Comparison of ENCODE assay signal across 13 cellular contexts in the genomic region with DNA sequence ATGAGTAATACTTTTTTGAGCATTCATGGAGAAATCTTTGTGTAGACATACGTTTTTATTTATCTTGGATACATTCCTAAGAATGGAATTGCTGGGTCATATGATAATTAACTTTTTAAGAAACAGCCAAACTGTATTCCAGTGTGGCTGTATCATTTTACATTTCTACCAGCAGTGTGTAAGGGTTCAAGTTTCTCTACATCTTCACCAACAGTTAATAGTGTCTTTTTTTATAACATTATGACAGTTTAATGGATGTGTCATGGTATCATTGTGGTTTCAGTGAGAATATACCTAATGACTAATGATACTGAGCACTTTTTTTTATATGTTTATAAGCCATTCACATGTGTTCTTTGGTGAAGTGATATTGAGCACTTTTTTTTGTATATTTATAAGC. TPM values are rescaled to one million over a fixed set of nuclear protein-coding genes. Genes with fewer than 3 reads are reported as not detected.
DNase-seq lines count a peak whose midpoint lies in the region; ATAC-seq, FAIRE-seq and TF ChIP-seq lines count a peak whose summit lies in the region.
"Had no signal": no experiment of that assay in that cellular context is flagged by ENCODE, and none has a peak within 500 bp of the region (broad histone marks: within the 10 kb centered on the region; RNA-seq: fewer than 3 reads in every experiment).

No MANE protein-coding gene starts in this region.

- TF ChIP-seq CTCF in K562 (IDR thresholded peaks at IDR 0.05 in 2 of 3, conservative IDR thresholded peaks at IDR 0.05 in 1 of 3; ENCODE audit: insufficient read depth in 2 of 3, low read depth in 1 of 3, low read length in 3 of 3), result no peak

- FAIRE-seq in K562 (lab: Jason Lieb, UNC), result no peak

- H3K4me3 ChIP-seq in K562, result no peak overlapping the region
- no peak overlapping the region for H3K4me3 ChIP-seq in naive thymus-derived CD4-positive, alpha-beta T cell (ENCODE audit: low read length)
- H3K4me3 ChIP-seq: thoracic aorta had no signal

- peaks cover 6% of the 10 kb centered on the region for H4K20me1 ChIP-seq in K562 (replicated peaks; ENCODE audit: control insufficient read depth, insufficient read depth, low read length)

- H3K36me3 ChIP-seq in K562 (ENCODE audit: control insufficient read depth, insufficient read depth, low read length), result no peaks in the 10 kb centered on the region
- H3K36me3 ChIP-seq in naive thymus-derived CD4-positive, alpha-beta T cell (ENCODE audit: control insufficient read depth in 2 of 3, insufficient read depth in 3 of 3, low read length in 3 of 3), result no peaks in the 10 kb centered on the region
- H3K36me3 ChIP-seq: thoracic aorta had no signal

- H3K9me3 ChIP-seq in K562 (replicated peaks; ENCODE audit: control insufficient read depth, insufficient read depth, low read depth, low read length), result no peaks in the 10 kb centered on the region
- no peaks in the 10 kb centered on the region for H3K9me3 ChIP-seq in naive thymus-derived CD4-positive, alpha-beta T cell (ENCODE audit: control insufficient read depth in 2 of 3, low read length in 3 of 3)
- H3K9me3 ChIP-seq: thoracic aorta had no signal

- H3K79me2 ChIP-seq in K562 (ENCODE audit: control insufficient read depth, insufficient read depth, low read length), result peaks cover 97% of the 10 kb centered on the region

- DNase-seq in EL (peak; percentile 81), HT1080 (ENCODE audit: low read depth) (peak; percentile 87), K562 (ENCODE audit: extremely low read depth in 1 of 4, low spot score in 3 of 4) (no peak), globus pallidus (ENCODE audit: low spot score) (no peak)
- DNase-seq in naive thymus-derived CD4-positive, alpha-beta T cell, result no peak
- DNase-seq: caudate nucleus; MV-4-11; nephron progenitor cell; stimulated activated CD4-positive, alpha-beta T cell treated with anti-CD3 and anti-CD28 coated beads, Interleukin-2, amount 100 ng/mL, for 48 hours had no signal

- no peaks in the 10 kb centered on the region; a peak in 1 of 5 replicates for H3K4me1 ChIP-seq in K562 (replicated peaks in 1 of 2; ENCODE audit: control insufficient read depth in 2 of 2, insufficient read depth in 2 of 2, low read length in 2 of 2)
- H3K4me1 ChIP-seq in naive thymus-derived CD4-positive, alpha-beta T cell (ENCODE audit: control insufficient read depth in 2 of 2, insufficient read depth in 2 of 2, low read length in 2 of 2), result peaks cover 11 to 21% of the 10 kb centered on the region in 2 donors

- no peak overlapping the region for H2AFZ ChIP-seq in K562 (ENCODE audit: low read depth, low read length)

- H3K27ac Mint-ChIP-seq in naive thymus-derived CD4-positive, alpha-beta T cell, result peak overlapping the region in 1 of 9 donors; percentile 60
- H3K27ac Mint-ChIP-seq: nephron progenitor cell had no signal

- 4% methylated on average over 1 of the region's 1 CpG for WGBS in K562 (ENCODE audit: insufficient coverage, low coverage, missing lambda C conversion rate)

- peaks cover 0 to 3% (median 0%) of the 10 kb centered on the region in 11 donors for H3K9me3 Mint-ChIP-seq in naive thymus-derived CD4-positive, alpha-beta T cell

- POLR2A ChIA-PET in K562 (lab: Yijun Ruan, JAX), result no interaction called here
- POLR2A ChIA-PET in naive thymus-derived CD4-positive, alpha-beta T cell (lab: Charles Lee), result no interaction called here

- ATAC-seq in K562 (no peak), HG02610 (IDR thresholded peaks at IDR 0.05; ENCODE audit: unreplicated experiment) (no peak), GM18907 (IDR thresholded peaks at IDR 0.05; ENCODE audit: unreplicated experiment) (no peak), HG03139 (IDR thresholded peaks at IDR 0.05; ENCODE audit: unreplicated experiment) (no peak)
- ATAC-seq in naive thymus-derived CD4-positive, alpha-beta T cell, result peak; percentile 26

- H3K4me2 ChIP-seq in K562 (ENCODE audit: insufficient read depth, low read length), result no peak overlapping the region

- no peak for TF ChIP-seq POLR2A in K562 (conservative IDR thresholded peaks at IDR 0.05)

- no peaks in the 10 kb centered on the region for H3K27me3 ChIP-seq in K562 (ENCODE audit: control insufficient read depth in 2 of 2, insufficient read depth in 2 of 2, low read length in 2 of 2)
- no peaks in the 10 kb centered on the region for H3K27me3 ChIP-seq in naive thymus-derived CD4-positive, alpha-beta T cell (ENCODE audit: control insufficient read depth in 2 of 2, insufficient read depth in 2 of 2, low read length in 2 of 2)

- peaks cover 10 to 91% (median 84%) of the 10 kb centered on the region in 7 donors for H3K4me1 Mint-ChIP-seq in naive thymus-derived CD4-positive, alpha-beta T cell
- H3K4me1 Mint-ChIP-seq: nephron progenitor cell had no signal

- intact Hi-C loops in K562 (cut with micrococcal nuclease), result no loop called here
- intact Hi-C loops in naive thymus-derived CD4-positive, alpha-beta T cell (cut with micrococcal nuclease), result no loop called here

- H3K36me3 Mint-ChIP-seq in naive thymus-derived CD4-positive, alpha-beta T cell, result peaks cover 0 to 16% (median 6%) of the 10 kb centered on the region in 5 donors

- TF ChIP-seq RAD21 in K562 (CRISPR knock-in tag; conservative IDR thresholded peaks at IDR 0.05 in 1 of 2, IDR thresholded peaks at IDR 0.05 in 1 of 2), result no peak

- H3K9ac ChIP-seq in K562 (ENCODE audit: insufficient read depth in 1 of 2, low read depth in 2 of 2, low read length in 2 of 2), result no peak overlapping the region

- in situ Hi-C loops in K562 (cut with MboI), result no loop called here

- no peak for TF ChIP-seq EP300 in K562 (IDR thresholded peaks at IDR 0.05; ENCODE audit: low read length)

- H3K27ac ChIP-seq in K562 (ENCODE audit: extremely low read depth, low read depth, low read length), result no peak overlapping the region
- no peak overlapping the region for H3K27ac ChIP-seq in naive thymus-derived CD4-positive, alpha-beta T cell (ENCODE audit: low read depth, low read length)
- H3K27ac ChIP-seq: thoracic aorta had no signal

- H3K27me3 Mint-ChIP-seq in naive thymus-derived CD4-positive, alpha-beta T cell, result no peaks in the 10 kb centered on the region

- CTCF ChIA-PET in K562 (lab: Yijun Ruan, JAX; ENCODE audit: low intra/inter-chr PET ratio), result no interaction called here
- CTCF ChIA-PET in naive thymus-derived CD4-positive, alpha-beta T cell (lab: Charles Lee), result no interaction called here

- no peaks in the 10 kb centered on the region for H3K9me1 ChIP-seq in K562 (ENCODE audit: control insufficient read depth, insufficient read depth, low read length)

- H3K4me3 Mint-ChIP-seq in naive thymus-derived CD4-positive, alpha-beta T cell, result peak overlapping the region in 4 of 10 donors; percentile 6 to 51 (median 30)
- H3K4me3 Mint-ChIP-seq: nephron progenitor cell had no signal

- no TSS peak for BruUV-seq in K562 (replicated peaks; lab: Mats Ljungman, UMichigan)

TF ChIP-seq in K562, 482 proteins besides CTCF, POLR2A, EP300 and RAD21:
- peak; percentile 17 for TF ChIP-seq MEIS2 (IDR thresholded peaks at IDR 0.05; ENCODE audit: partially characterized antibody)
- TF ChIP-seq ZNF217 (CRISPR knock-in tag; IDR thresholded peaks at IDR 0.05), result no peak

RNA-seq across cellular contexts. Expression of a gene that starts 52.4 kb away (rescaled TPM):
- 9.3 and 13.0 TPM in 2 replicates for total RNA-seq in HT1080 (2014; rRNA removed; shearing (Covaris generic))
- 8.3 and 13.3 TPM in 2 replicates for polyA plus RNA-seq in HT1080 (2015; cell fraction: cytosol; rRNA removed)
- 31.8 and 35.9 TPM in 2 replicates for polyA plus RNA-seq in HT1080 (2015; cell fraction: nucleus; rRNA removed)
- total RNA-seq in K562 (2011; cell fraction: chromatin; rRNA removed; ENCODE audit: low replicate concordance), result 63.5 and 179 TPM in 2 replicates
- 22.7 and 38.0 TPM in 2 replicates for total RNA-seq in K562 (2011; cell fraction: nucleolus; rRNA removed)
- 72.7 and 138 TPM in 2 replicates for total RNA-seq in K562 (2011; cell fraction: nucleoplasm; rRNA removed)
- total RNA-seq in K562 (2014; rRNA removed) (26.1 and 27.9 TPM in 2 replicates), K562 (2014; rRNA removed; fragmentation: Illumina TruSeq; extraction: Trizol) (38.9 and 48.7 TPM in 2 replicates), K562 (2015; rRNA removed; fragmentation: Illumina TruSeq; extraction: Trizol) (37.9 and 42.3 TPM in 2 replicates), K562 (2021) (56.7 and 56.9 TPM in 2 replicates)
- polyA plus RNA-seq in K562 (2011; rRNA removed) (45.0 and 50.6 TPM in 2 replicates), K562 (2014; fragmentation: Illumina TruSeq; extraction: Trizol) (31.6 and 39.1 TPM in 2 replicates), K562 (2014; fragmentation: Nextera tagmentation; extraction: Ambion mirVana) (10 to 100 TPM; 12.9 to 15.6 TPM), K562 (2014; rRNA removed) (20.8 and 26.2 TPM in 2 replicates)
- polyA plus RNA-seq in K562 (2011; cell fraction: cytosol; rRNA removed), result 28.7 and 31.9 TPM in 2 replicates
- polyA plus RNA-seq in K562 (2011; cell fraction: nucleus; rRNA removed), result 93.7 and 95.8 TPM in 2 replicates
- polyA plus RNA-seq in K562 (2012), result 25.7 and 27.0 TPM in 2 replicates
- polyA minus RNA-seq in K562 (2011; rRNA and poly(A)+ RNA removed), result 186 and 237 TPM in 2 replicates
- 43.8 and 51.4 TPM in 2 replicates for polyA minus RNA-seq in K562 (2011; cell fraction: cytosol; rRNA and poly(A)+ RNA removed)
- 75.4 and 141 TPM in 2 replicates for polyA minus RNA-seq in K562 (2011; cell fraction: nucleus; rRNA and poly(A)+ RNA removed)
- total RNA-seq in naive thymus-derived CD4-positive, alpha-beta T cell, result 100 to 1,000 TPM in 4 of 5 experiments, 10 to 100 TPM in 1; 68.9 to 123 (median 112) TPM
- 10 to 100 TPM; 28.2 to 43.0 TPM for polyA plus RNA-seq in naive thymus-derived CD4-positive, alpha-beta T cell

Comparison
In these comparisons a context has a peak if more than half of its experiments do, and no peak if none do; other contexts are left out.
1. DNase-seq: peak in EL (single experiment) and HT1080 (single experiment); none in K562 (0 of 4), naive thymus-derived CD4-positive, alpha-beta T cell (0 of 9) and globus pallidus (single experiment).